13 cellular contexts compared by ENCODE assay signal in the genomic region with DNA sequence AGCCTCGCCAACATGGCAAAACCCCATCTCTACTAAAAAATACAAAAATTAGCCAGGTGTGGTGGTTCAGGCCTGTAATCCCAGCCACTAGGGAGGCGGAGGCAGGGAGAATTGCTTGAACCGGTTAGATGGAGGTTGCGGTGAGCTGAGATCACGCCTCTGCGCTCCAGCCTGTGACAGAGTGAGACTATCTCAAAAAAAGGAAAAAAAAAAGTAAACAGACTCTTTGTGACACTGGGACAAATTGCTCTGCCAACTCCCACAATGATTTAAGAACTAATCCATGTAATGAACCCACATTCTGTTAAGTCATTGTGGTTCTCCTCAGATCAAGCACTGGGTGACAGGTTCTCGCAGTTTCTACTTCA. TPM values are rescaled to one million over a fixed set of nuclear protein-coding genes. Genes with fewer than 3 reads are reported as not detected.
"Had no signal": no experiment of that assay in that cellular context is flagged by ENCODE, and none has a peak within 500 bp of the region (broad histone marks: within the 10 kb centered on the region; RNA-seq: fewer than 3 reads in every experiment).

No MANE protein-coding gene starts in this region.

RNA-seq across cellular contexts. Expression of a gene that starts 16.3 kb away (rescaled TPM):
- total RNA-seq: kidney; left colon; left ventricle myocardium inferior; lower leg skin; mucosa of gallbladder; naive thymus-derived CD8-positive, alpha-beta T cell; osteoblast; right cardiac atrium; sciatic nerve; subcutaneous adipose tissue; suprapubic skin; thoracic aorta; upper lobe of right lung had no signal
